Comparison of ENCODE assay signal across 18 cellular contexts in the genomic region with DNA sequence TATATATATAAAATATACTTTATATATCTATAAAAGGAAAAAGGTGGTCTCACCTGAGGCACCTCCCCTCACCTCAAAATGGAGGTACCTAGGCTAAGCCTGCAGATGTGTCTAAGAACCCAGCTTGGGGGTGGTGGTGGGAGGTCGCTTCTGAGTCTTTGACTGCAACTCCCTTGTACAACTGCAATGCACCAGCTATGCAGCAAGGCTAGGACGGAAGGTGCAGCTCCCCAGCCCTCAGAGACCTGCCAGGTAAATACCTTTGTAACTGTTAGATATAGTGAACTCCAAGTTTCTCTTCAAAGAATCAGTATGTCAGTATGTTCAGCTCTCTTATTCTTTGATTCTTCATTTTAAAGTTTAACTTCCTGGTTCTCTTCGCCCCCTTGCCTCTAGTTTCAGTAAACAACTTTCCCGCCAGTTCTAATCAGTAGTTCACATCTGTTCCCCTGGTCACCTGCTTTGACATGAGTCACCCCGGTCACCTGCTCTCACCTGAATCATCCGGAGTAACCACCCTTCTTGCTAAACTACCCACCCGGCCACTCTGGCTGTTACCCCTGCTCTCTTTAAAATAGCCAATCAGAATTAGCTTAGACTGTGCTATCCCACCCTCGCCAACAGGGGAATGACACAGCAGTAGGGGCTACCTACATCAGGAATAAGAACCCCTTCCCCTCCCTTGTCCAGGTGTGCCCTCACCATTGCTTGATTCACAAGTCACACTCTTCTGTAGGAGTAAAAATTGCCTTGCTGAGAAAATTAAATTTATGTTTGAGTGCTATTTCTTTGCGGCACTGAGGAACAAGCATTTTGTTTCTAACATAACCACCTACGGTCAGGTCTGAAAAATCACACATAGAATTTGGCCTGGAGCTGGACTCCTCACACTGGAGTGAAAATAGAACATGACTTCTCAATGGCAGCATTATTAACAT. TPM values are rescaled to one million over a fixed set of nuclear protein-coding genes. Genes with fewer than 3 reads are reported as not detected.
DNase-seq lines count a peak whose midpoint lies in the region; ATAC-seq, FAIRE-seq and TF ChIP-seq lines count a peak whose summit lies in the region.
"Had no signal": no experiment of that assay in that cellular context is flagged by ENCODE, and none has a peak within 500 bp of the region (broad histone marks: within the 10 kb centered on the region; RNA-seq: fewer than 3 reads in every experiment).

No MANE protein-coding gene starts in this region.

- DNase-seq in DMS53 (lab: John Stamatoyannopoulos, UW) (peak; percentile 89), WTC11 (ENCODE audit: low spot score) (no peak), kidney tubule cell (ENCODE audit: low spot score) (peak; percentile 37), urothelium cell line (ENCODE audit: low spot score) (no peak)
- DNase-seq in stimulated activated naive CD4-positive, alpha-beta T cell (lab: John Stamatoyannopoulos, UW): no peak
- no peak for DNase-seq in CD8-positive, alpha-beta T cell
- DNase-seq: ACHN; CD4-positive, CD25-positive, alpha-beta regulatory T cell; DMS79 treated with DMSO at 0.1 percent for 48 hours; Karpas-422; NCI-H1092 treated with DMSO at 0.1 percent for 48 hours; NCI-H2081 treated with DMSO at 0.1 percent for 48 hours; NCI-H82 had no signal

- H3K4me1 ChIP-seq in CD8-positive, alpha-beta T cell (ENCODE audit: insufficient read depth, low read length): no peaks in the 10 kb centered on the region

- CTCF ChIA-PET in WTC11 (lab: Charles Lee): interaction anchor here (1.2 to 1.3 kb wide), 2 partner anchors 18 to 39 kb away, joined by 3 to 5 read pairs; no protein-coding TSS in a partner anchor
- CTCF ChIA-PET in CD8-positive, alpha-beta T cell (lab: Charles Lee): interaction anchor here (0.9 kb wide), 1 partner anchor 38 kb away, joined by 3 read pairs; no protein-coding TSS in a partner anchor

- H3K9me3 ChIP-seq in CD8-positive, alpha-beta T cell (ENCODE audit: low read length): no peaks in the 10 kb centered on the region

- peak; percentile 40 for FAIRE-seq in urothelium cell line (lab: Jason Lieb, UNC)
- FAIRE-seq: GM18507 had no signal

- H3K36me3 Mint-ChIP-seq in WTC11: peaks cover 15% of the 10 kb centered on the region
- no peaks in the 10 kb centered on the region for H3K36me3 Mint-ChIP-seq in CD8-positive, alpha-beta T cell

- H3K27me3 ChIP-seq in CD8-positive, alpha-beta T cell (ENCODE audit: insufficient read depth, low read length): no peaks in the 10 kb centered on the region
- H3K27me3 ChIP-seq: MG63, SJSA1 had no signal

- peak; percentile 47 for ATAC-seq in WTC11
- no peak for ATAC-seq in HG03280 (IDR thresholded peaks at IDR 0.05; ENCODE audit: unreplicated experiment)
- no peak for ATAC-seq in CD8-positive, alpha-beta T cell
- ATAC-seq: GM23338 had no signal

- POLR2A ChIA-PET in WTC11 (lab: Charles Lee): interaction anchor here (0.5 kb wide), 1 partner anchor 23 kb away, joined by 6 read pairs; no protein-coding TSS in a partner anchor
- POLR2A ChIA-PET in CD8-positive, alpha-beta T cell (lab: Charles Lee): interaction anchor here (0.9 kb wide), 1 partner anchor 10 kb away, joined by 3 read pairs; no protein-coding TSS in a partner anchor

- H3K27me3 Mint-ChIP-seq in WTC11 (ENCODE audit: low read depth): no peaks in the 10 kb centered on the region; the same call in 1 of the 2 replicates
- H3K27me3 Mint-ChIP-seq in CD8-positive, alpha-beta T cell (ENCODE audit: low read depth): peaks cover 2% of the 10 kb centered on the region

- H3K9me3 Mint-ChIP-seq in WTC11: peaks cover 15% of the 10 kb centered on the region
- peaks cover 14% of the 10 kb centered on the region for H3K9me3 Mint-ChIP-seq in CD8-positive, alpha-beta T cell

- TF ChIP-seq CTCF in WTC11 (IDR thresholded peaks at IDR 0.05): no peak
- TF ChIP-seq CTCF in CD8-positive, alpha-beta T cell (IDR thresholded peaks at IDR 0.05): no peak

- H3K4me3 ChIP-seq in CD8-positive, alpha-beta T cell (ENCODE audit: low read depth, low read length): no peak overlapping the region
- H3K4me3 ChIP-seq: GM23338, MG63, SJSA1 had no signal

- intact Hi-C loops in CD8-positive, alpha-beta T cell (cut with DNase I, micrococcal nuclease): no loop called here

- H3K4me3 Mint-ChIP-seq in WTC11: no peak overlapping the region
- no peak overlapping the region for H3K4me3 Mint-ChIP-seq in CD8-positive, alpha-beta T cell
- H3K4me3 Mint-ChIP-seq: CD4-positive, CD25-positive, alpha-beta regulatory T cell; GM23338 had no signal

- no peak overlapping the region for H3K27ac ChIP-seq in CD8-positive, alpha-beta T cell (ENCODE audit: low read depth, low read length)

- peaks cover 26% of the 10 kb centered on the region for H3K4me1 Mint-ChIP-seq in WTC11
- H3K4me1 Mint-ChIP-seq in CD8-positive, alpha-beta T cell (ENCODE audit: low read depth): no peaks in the 10 kb centered on the region
- H3K4me1 Mint-ChIP-seq: CD4-positive, CD25-positive, alpha-beta regulatory T cell had no signal

- H3K27ac Mint-ChIP-seq in WTC11: no peak overlapping the region
- H3K27ac Mint-ChIP-seq in CD8-positive, alpha-beta T cell: no peak overlapping the region
- H3K27ac Mint-ChIP-seq: CD4-positive, CD25-positive, alpha-beta regulatory T cell; GM23338 had no signal

- no peaks in the 10 kb centered on the region for H3K36me3 ChIP-seq in CD8-positive, alpha-beta T cell (ENCODE audit: insufficient read depth, low read length)
- H3K36me3 ChIP-seq: MG63, SJSA1 had no signal

TF ChIP-seq in WTC11, 78 proteins besides CTCF, POLR2A, EP300 and RAD21:
- TF ChIP-seq, protein P1, sequence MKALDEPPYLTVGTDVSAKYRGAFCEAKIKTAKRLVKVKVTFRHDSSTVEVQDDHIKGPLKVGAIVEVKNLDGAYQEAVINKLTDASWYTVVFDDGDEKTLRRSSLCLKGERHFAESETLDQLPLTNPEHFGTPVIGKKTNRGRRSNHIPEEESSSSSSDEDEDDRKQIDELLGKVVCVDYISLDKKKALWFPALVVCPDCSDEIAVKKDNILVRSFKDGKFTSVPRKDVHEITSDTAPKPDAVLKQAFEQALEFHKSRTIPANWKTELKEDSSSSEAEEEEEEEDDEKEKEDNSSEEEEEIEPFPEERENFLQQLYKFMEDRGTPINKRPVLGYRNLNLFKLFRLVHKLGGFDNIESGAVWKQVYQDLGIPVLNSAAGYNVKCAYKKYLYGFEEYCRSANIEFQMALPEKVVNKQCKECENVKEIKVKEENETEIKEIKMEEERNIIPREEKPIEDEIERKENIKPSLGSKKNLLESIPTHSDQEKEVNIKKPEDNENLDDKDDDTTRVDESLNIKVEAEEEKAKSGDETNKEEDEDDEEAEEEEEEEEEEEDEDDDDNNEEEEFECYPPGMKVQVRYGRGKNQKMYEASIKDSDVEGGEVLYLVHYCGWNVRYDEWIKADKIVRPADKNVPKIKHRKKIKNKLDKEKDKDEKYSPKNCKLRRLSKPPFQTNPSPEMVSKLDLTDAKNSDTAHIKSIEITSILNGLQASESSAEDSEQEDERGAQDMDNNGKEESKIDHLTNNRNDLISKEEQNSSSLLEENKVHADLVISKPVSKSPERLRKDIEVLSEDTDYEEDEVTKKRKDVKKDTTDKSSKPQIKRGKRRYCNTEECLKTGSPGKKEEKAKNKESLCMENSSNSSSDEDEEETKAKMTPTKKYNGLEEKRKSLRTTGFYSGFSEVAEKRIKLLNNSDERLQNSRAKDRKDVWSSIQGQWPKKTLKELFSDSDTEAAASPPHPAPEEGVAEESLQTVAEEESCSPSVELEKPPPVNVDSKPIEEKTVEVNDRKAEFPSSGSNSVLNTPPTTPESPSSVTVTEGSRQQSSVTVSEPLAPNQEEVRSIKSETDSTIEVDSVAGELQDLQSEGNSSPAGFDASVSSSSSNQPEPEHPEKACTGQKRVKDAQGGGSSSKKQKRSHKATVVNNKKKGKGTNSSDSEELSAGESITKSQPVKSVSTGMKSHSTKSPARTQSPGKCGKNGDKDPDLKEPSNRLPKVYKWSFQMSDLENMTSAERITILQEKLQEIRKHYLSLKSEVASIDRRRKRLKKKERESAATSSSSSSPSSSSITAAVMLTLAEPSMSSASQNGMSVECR (CRISPR knock-in tag; IDR thresholded peaks at IDR 0.05; ENCODE audit: borderline replicate concordance): no peak
- TF ChIP-seq, protein P2, sequence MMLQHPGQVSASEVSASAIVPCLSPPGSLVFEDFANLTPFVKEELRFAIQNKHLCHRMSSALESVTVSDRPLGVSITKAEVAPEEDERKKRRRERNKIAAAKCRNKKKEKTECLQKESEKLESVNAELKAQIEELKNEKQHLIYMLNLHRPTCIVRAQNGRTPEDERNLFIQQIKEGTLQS (CRISPR knock-in tag; conservative IDR thresholded peaks at IDR 0.05): no peak
- TF ChIP-seq SMAD4 (CRISPR knock-in tag; IDR thresholded peaks at IDR 0.05) (no peak), MYBL2 (CRISPR knock-in tag; IDR thresholded peaks at IDR 0.05) (no peak)

RNA-seq across cellular contexts. Expression of a gene that starts 24.7 kb away (rescaled TPM):
- total RNA-seq in WTC11 (2021): 98.8 to 113 TPM (median 108 TPM) in 3 replicates
- total RNA-seq in CD8-positive, alpha-beta T cell: 1 to 10 TPM; 1.0 to 1.1 TPM

RNA-seq across cellular contexts. Expression of a gene that starts 48.5 kb away (rescaled TPM):
- total RNA-seq in WTC11 (2021): 26.4 to 30.6 TPM (median 29.1 TPM) in 3 replicates
- total RNA-seq in CD8-positive, alpha-beta T cell: 10 to 100 TPM; 44.0 to 55.1 TPM

Comparison
In these comparisons a context has a peak if more than half of its experiments do, and no peak if none do; other contexts are left out.
1. DNase-seq: peak in DMS53 (single experiment) and kidney tubule cell (single experiment); none in WTC11 (single experiment), urothelium cell line (single experiment), stimulated activated naive CD4-positive, alpha-beta T cell (0 of 6) and CD8-positive, alpha-beta T cell (0 of 7).
2. RNA of a gene that starts 24.7 kb away (total RNA-seq): 98.8 to 113 TPM in WTC11; 1.0 to 1.1 TPM in CD8-positive, alpha-beta T cell; every median in the first group is over 10 times any median in the second.